ENCODE assay signal across 8 cellular contexts in genomic region chr6:139250296-139251274, GRCh38. TPM values are rescaled to one million over a fixed set of nuclear protein-coding genes. Genes with fewer than 3 reads are reported as not detected.
A peak's percentile ranks its signal among the peaks of the same experiment; 100 is the strongest.
DNase-seq lines count a peak whose midpoint lies in the region; ATAC-seq and TF ChIP-seq lines count a peak whose summit lies in the region.

No MANE protein-coding gene starts in this region.

- CTCF ChIA-PET in activated CD8-positive, alpha-beta T cell treated with anti-CD3 and anti-CD28 coated beads, Interleukin-2, amount 10 ng/mL, durations not matched to agents 7 days and 5 days (lab: Charles Lee): interaction anchor here (0.7 to 2.4 kb wide), 21 partner anchors 9 to 125 kb away, joined by 3 to 25 read pairs (median 4); partner anchors contain the start of gene TXLNB

- H3K9me3 Mint-ChIP-seq in activated CD8-positive, alpha-beta T cell treated with anti-CD3 and anti-CD28 coated beads, Interleukin-2, amount 10 ng/mL, durations not matched to agents 7 days and 5 days (ENCODE audit: insufficient read depth): no peaks in the 10 kb centered on the region
- H3K9me3 Mint-ChIP-seq in natural killer cell: no peaks in the 10 kb centered on the region
- no peaks in the 10 kb centered on the region for H3K9me3 Mint-ChIP-seq in type B pancreatic cell

- peak; percentile 67 for TF ChIP-seq CTCF in natural killer cell (IDR thresholded peaks at IDR 0.05)
- TF ChIP-seq CTCF in type B pancreatic cell (conservative IDR thresholded peaks at IDR 0.05): peak; percentile 76

- peaks cover 30% of the 10 kb centered on the region for H3K4me1 Mint-ChIP-seq in activated CD8-positive, alpha-beta T cell treated with anti-CD3 and anti-CD28 coated beads, Interleukin-2, amount 10 ng/mL, durations not matched to agents 7 days and 5 days (ENCODE audit: low read depth)
- H3K4me1 Mint-ChIP-seq in natural killer cell (peaks cover 21 to 26% of the 10 kb centered on the region in 2 donors), type B pancreatic cell (ENCODE audit: unreplicated experiment) (no peaks in the 10 kb centered on the region)

- ATAC-seq in GM18870 (IDR thresholded peaks at IDR 0.05; ENCODE audit: unreplicated experiment) (peak; percentile 73), HG03060 (IDR thresholded peaks at IDR 0.05; ENCODE audit: low read depth, unreplicated experiment) (peak; percentile 83), natural killer cell (peak; percentile 90 to 100 (median 99))
- ATAC-seq in activated CD8-positive, alpha-beta T cell treated with anti-CD3 and anti-CD28 coated beads, Interleukin-2, amount 10 ng/mL, durations not matched to agents 7 days and 5 days: peak; percentile 82

- peak overlapping the region; percentile 2 for H3K4me3 Mint-ChIP-seq in activated CD8-positive, alpha-beta T cell treated with anti-CD3 and anti-CD28 coated beads, Interleukin-2, amount 10 ng/mL, durations not matched to agents 7 days and 5 days
- H3K4me3 Mint-ChIP-seq in natural killer cell (no peak overlapping the region), type B pancreatic cell (no peak overlapping the region)

- no peak for TF ChIP-seq POLR2A in erythroblast (IDR thresholded peaks at IDR 0.05; ENCODE audit: low read length)

- POLR2A ChIA-PET in activated CD8-positive, alpha-beta T cell treated with anti-CD3 and anti-CD28 coated beads, Interleukin-2, amount 10 ng/mL, durations not matched to agents 7 days and 5 days (lab: Charles Lee): interaction anchor here (1.1 to 1.2 kb wide), 2 partner anchors 40 to 124 kb away, joined by 3 read pairs; partner anchors contain the start of gene CITED2

- DNase-seq in Ammon's horn (ENCODE audit: low spot score): peak; percentile 66
- peak; percentile 49 for DNase-seq in NCI-H460 (ENCODE audit: extremely low read depth, low read depth)
- DNase-seq in activated CD8-positive, alpha-beta T cell treated with anti-CD3 and anti-CD28 coated beads, Interleukin-2, amount 10 ng/mL, durations not matched to agents 7 days and 5 days: peak; percentile 68
- DNase-seq in erythroblast (lab: John Stamatoyannopoulos, UW): peak; percentile 53 to 62
- peak; percentile 34 for DNase-seq in natural killer cell
- no peak for DNase-seq in type B pancreatic cell (ENCODE audit: extremely low spot score, unreplicated experiment)

- H3K27me3 Mint-ChIP-seq in activated CD8-positive, alpha-beta T cell treated with anti-CD3 and anti-CD28 coated beads, Interleukin-2, amount 10 ng/mL, durations not matched to agents 7 days and 5 days (ENCODE audit: low read depth): no peaks in the 10 kb centered on the region
- H3K27me3 Mint-ChIP-seq in natural killer cell (ENCODE audit: low read depth in 2 of 2) (no peaks in the 10 kb centered on the region), type B pancreatic cell (no peaks in the 10 kb centered on the region)

- no peaks in the 10 kb centered on the region for H3K36me3 Mint-ChIP-seq in activated CD8-positive, alpha-beta T cell treated with anti-CD3 and anti-CD28 coated beads, Interleukin-2, amount 10 ng/mL, durations not matched to agents 7 days and 5 days (ENCODE audit: low read depth)
- H3K36me3 Mint-ChIP-seq in natural killer cell: no peaks in the 10 kb centered on the region
- no peaks in the 10 kb centered on the region for H3K36me3 Mint-ChIP-seq in type B pancreatic cell

- intact Hi-C loops in natural killer cell (cut with micrococcal nuclease): loop anchor here (2.0 kb wide), 1 partner anchor 40 kb away; the partner anchor contains the start of gene TXLNB

- peak overlapping the region; percentile 85 for H3K27ac Mint-ChIP-seq in activated CD8-positive, alpha-beta T cell treated with anti-CD3 and anti-CD28 coated beads, Interleukin-2, amount 10 ng/mL, durations not matched to agents 7 days and 5 days
- H3K27ac Mint-ChIP-seq in natural killer cell (peak overlapping the region; percentile 37 to 47), type B pancreatic cell (no peak overlapping the region)

RNA-seq across cellular contexts. Expression of gene TXLNB, which starts 41.2 kb away (rescaled TPM):
- not detected in 2 replicates for total RNA-seq in NCI-H460 (2014; rRNA removed; shearing (Covaris generic))
- polyA plus RNA-seq in NCI-H460 (2014; cell fraction: nucleus; rRNA removed): not detected in 2 replicates
- total RNA-seq in activated CD8-positive, alpha-beta T cell treated with anti-CD3 and anti-CD28 coated beads, Interleukin-2, amount 10 ng/mL, durations not matched to agents 7 days and 5 days: under 1 TPM; 0.37 to 0.65 TPM
- total RNA-seq in natural killer cell (under 1 TPM; 0.24 to 0.93 (median 0.50) TPM), type B pancreatic cell (ENCODE audit: low replicate concordance) (0.22 TPM in 1 of 2 replicates, not detected in the other)
